ENCODE assay signal across 10 cellular contexts in genomic region chr13:26996965-26997752, GRCh38.
DNase-seq lines count a peak whose midpoint lies in the region; ATAC-seq, FAIRE-seq and TF ChIP-seq lines count a peak whose summit lies in the region.
"Had no signal": no experiment of that assay in that cellular context is flagged by ENCODE, and none has a peak within 500 bp of the region (broad histone marks: within the 10 kb centered on the region; RNA-seq: fewer than 3 reads in every experiment).

No MANE protein-coding gene starts in this region.

- H2BK15ac ChIP-seq in neuronal stem cell (ENCODE audit: low read length) = no peak overlapping the region

- peaks cover 7 to 12% of the 10 kb centered on the region in 2 donors for H3K4me1 Mint-ChIP-seq in immature natural killer cell
- peaks cover 4% of the 10 kb centered on the region for H3K4me1 Mint-ChIP-seq in T-helper 17 cell

- no peaks in the 10 kb centered on the region for H3K79me2 ChIP-seq in osteoblast (ENCODE audit: insufficient read depth, low read length)

- no peak overlapping the region for H2BK12ac ChIP-seq in neuronal stem cell (ENCODE audit: low read length)

- H3K9ac ChIP-seq in kidney (ENCODE audit: low read length in 2 of 2) = no peak overlapping the region
- no peak overlapping the region for H3K9ac ChIP-seq in neuronal stem cell (ENCODE audit: low read depth, low read length, poor library complexity)

- H4K91ac ChIP-seq in neuronal stem cell (ENCODE audit: low read depth, low read length, poor library complexity) = no peak overlapping the region

- no peak overlapping the region for H4K8ac ChIP-seq in neuronal stem cell (ENCODE audit: low read depth, low read length)

- no peak for FAIRE-seq in kidney (lab: Jason Lieb, UNC)

- no peaks in the 10 kb centered on the region for H3K79me1 ChIP-seq in neuronal stem cell (ENCODE audit: low read depth, low read length)

- H3K4me2 ChIP-seq in osteoblast (ENCODE audit: insufficient read depth, low read length) (peak overlapping the region; percentile 50), neuronal stem cell (ENCODE audit: insufficient read depth, low read length, poor library complexity, severe bottlenecking) (no peak overlapping the region)

- H3K27ac Mint-ChIP-seq in immature natural killer cell (no peak overlapping the region), T-helper 17 cell (no peak overlapping the region)

- H3K36me3 ChIP-seq in osteoblast (ENCODE audit: insufficient read depth, low read length) (no peaks in the 10 kb centered on the region), kidney (ENCODE audit: control insufficient read depth in 1 of 2, insufficient read depth in 2 of 2, low read length in 2 of 2) (no peaks in the 10 kb centered on the region), neuronal stem cell (replicated peaks in 1 of 2; ENCODE audit: control insufficient read depth in 2 of 2, insufficient read depth in 2 of 2, low read length in 2 of 2) (no peaks in the 10 kb centered on the region)

- no peaks in the 10 kb centered on the region for H4K20me1 ChIP-seq in osteoblast (ENCODE audit: insufficient read depth, low read length)

- H2BK120ac ChIP-seq in neuronal stem cell (ENCODE audit: low read depth, low read length) = no peak overlapping the region

- TF ChIP-seq CTCF in osteoblast (IDR thresholded peaks at IDR 0.05; ENCODE audit: extremely low read depth, low read depth, low read length) (no peak), kidney (IDR thresholded peaks at IDR 0.05; ENCODE audit: borderline replicate concordance, extremely low read depth, insufficient read depth) (no peak)

- H3K4me3 ChIP-seq in osteoblast (ENCODE audit: insufficient read depth, low read length) (no peak overlapping the region), kidney (ENCODE audit: low read length in 2 of 2) (no peak overlapping the region), neuronal stem cell (ENCODE audit: low read length in 2 of 2) (no peak overlapping the region)

- H2AK5ac ChIP-seq in neuronal stem cell (ENCODE audit: low read depth, low read length) = no peak overlapping the region

- peak overlapping the region; percentile 85 for H2AFZ ChIP-seq in osteoblast (ENCODE audit: low read length)
- H2AFZ ChIP-seq in neuronal stem cell (ENCODE audit: low read length) = no peak overlapping the region

- no peak overlapping the region for H3K18ac ChIP-seq in neuronal stem cell (ENCODE audit: low read length)

- no peak for DNase-seq in osteoblast (ENCODE audit: insufficient read length, low spot score, missing footprints)
- no peak for DNase-seq in kidney
- no peak for DNase-seq in immature natural killer cell
- no peak for DNase-seq in T-helper 17 cell
- no peak for DNase-seq in neuronal stem cell (ENCODE audit: low spot score)
- DNase-seq: activated CD4-positive, alpha-beta T cell treated with anti-CD3 and anti-CD28 coated beads for 1 hour; NCI-H510A had no signal

- no peaks in the 10 kb centered on the region for H3K9me3 Mint-ChIP-seq in immature natural killer cell

- H3K27ac ChIP-seq in osteoblast (ENCODE audit: low read depth, low read length) = no peak overlapping the region
- H3K27ac ChIP-seq in kidney (ENCODE audit: low read depth in 2 of 2, low read length in 2 of 2) = peak overlapping the region in 1 of 2 donors; percentile 23
- no peak overlapping the region for H3K27ac ChIP-seq in neuronal stem cell (replicated peaks; ENCODE audit: low read length)

- H3K23ac ChIP-seq in neuronal stem cell (ENCODE audit: low read depth, low read length, poor library complexity) = no peak overlapping the region

- ATAC-seq in GM18907 (IDR thresholded peaks at IDR 0.05; ENCODE audit: unreplicated experiment) = peak; percentile 95
- peak; percentile 95 for ATAC-seq in GM21737 (IDR thresholded peaks at IDR 0.05; ENCODE audit: unreplicated experiment)
- peak; percentile 69 for ATAC-seq in HG03565 (IDR thresholded peaks at IDR 0.05; ENCODE audit: unreplicated experiment)
- no peak for ATAC-seq in T-helper 17 cell

- H3K9me3 ChIP-seq in osteoblast (ENCODE audit: low read depth, low read length) (no peaks in the 10 kb centered on the region), kidney (ENCODE audit: control insufficient read depth in 1 of 2, low read length in 2 of 2) (no peaks in the 10 kb centered on the region), T-helper 17 cell (ENCODE audit: control insufficient read depth, low read length, poor library complexity, severe bottlenecking) (no peaks in the 10 kb centered on the region), neuronal stem cell (replicated peaks in 1 of 2; ENCODE audit: control insufficient read depth in 2 of 2, insufficient read depth in 1 of 2, low read depth in 1 of 2, low read length in 2 of 2) (no peaks in the 10 kb centered on the region)

- WGBS in neuronal stem cell (ENCODE audit: extremely low coverage in 2 of 2, insufficient read length in 2 of 2, insufficient replicate concordance in 1 of 2), 2 donors = no CpG with 5 or more reads among the region's 6 CpGs

- H3K4ac ChIP-seq in neuronal stem cell (ENCODE audit: low read length) = no peak overlapping the region

- intact Hi-C loops in kidney (cut with DNase I) = no loop called here

- H3K27me3 Mint-ChIP-seq in immature natural killer cell (ENCODE audit: low read depth in 3 of 3) (peaks cover 0 to 3% (median 1%) of the 10 kb centered on the region in 3 donors), T-helper 17 cell (peaks cover 62% of the 10 kb centered on the region)

- H3K27me3 ChIP-seq in osteoblast (ENCODE audit: insufficient read depth, low read length) (no peaks in the 10 kb centered on the region), neuronal stem cell (ENCODE audit: control insufficient read depth in 3 of 3, insufficient read depth in 3 of 3, low read depth in 1 of 3, low read length in 3 of 3) (peaks cover 0 to 20% (median 0%) of the 10 kb centered on the region in 3 experiments)

- H3K36me3 Mint-ChIP-seq in immature natural killer cell = no peaks in the 10 kb centered on the region
- peaks cover 4% of the 10 kb centered on the region for H3K36me3 Mint-ChIP-seq in T-helper 17 cell (ENCODE audit: low read depth)

- H3K4me1 ChIP-seq in osteoblast (ENCODE audit: insufficient read depth, low read length) (peaks cover 6% of the 10 kb centered on the region), kidney (ENCODE audit: control insufficient read depth in 1 of 2, insufficient read depth in 1 of 2, low read depth in 1 of 2, low read length in 2 of 2) (no peaks in the 10 kb centered on the region), neuronal stem cell (ENCODE audit: control insufficient read depth in 2 of 2, insufficient read depth in 1 of 2, low read depth in 1 of 2, low read length in 2 of 2) (no peaks in the 10 kb centered on the region)

- H2BK5ac ChIP-seq in neuronal stem cell (ENCODE audit: low read length) = no peak overlapping the region

- H3K14ac ChIP-seq in neuronal stem cell (ENCODE audit: low read length) = no peak overlapping the region

- H3K4me3 Mint-ChIP-seq in immature natural killer cell (no peak overlapping the region), T-helper 17 cell (no peak overlapping the region)
